ENCODE assay signal across 24 cellular contexts in the genomic region with DNA sequence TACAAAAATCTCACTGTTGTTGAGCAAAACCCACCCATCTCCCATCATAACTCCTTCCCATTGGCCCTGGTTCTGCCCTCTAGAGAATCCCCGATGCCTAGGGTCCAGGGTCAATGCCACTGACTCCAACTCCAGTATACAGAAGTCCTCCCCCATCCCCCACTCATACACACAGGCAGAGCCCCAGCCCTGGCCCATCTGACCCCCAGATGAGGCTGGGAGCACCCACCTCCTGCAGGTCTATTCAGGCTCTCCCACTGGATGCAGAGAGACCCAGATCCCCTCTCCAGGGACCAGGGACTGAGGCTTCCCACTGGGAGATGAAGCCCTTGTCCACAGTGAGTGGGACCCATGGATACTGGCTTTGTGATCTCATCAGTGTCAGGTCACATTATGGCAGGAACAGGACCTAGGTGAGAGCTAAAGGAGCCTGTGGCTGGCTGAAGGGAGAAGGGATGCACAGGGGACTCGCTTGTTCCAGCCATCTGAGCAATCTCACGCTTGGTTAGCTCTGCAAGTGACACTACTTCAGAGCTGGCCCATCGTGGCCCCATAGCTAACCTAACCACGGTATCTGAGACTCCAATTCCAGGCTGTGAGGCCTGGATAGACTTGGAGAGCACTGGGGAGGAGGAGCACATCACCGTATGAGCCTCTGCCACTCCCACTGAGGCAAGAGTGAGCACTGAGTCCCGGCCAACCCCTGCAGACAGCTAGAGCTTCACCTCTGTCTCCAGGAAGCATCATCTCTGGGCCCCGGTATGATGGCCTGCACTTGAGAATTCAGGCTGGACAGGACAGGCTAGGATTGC. TPM values are rescaled to one million over a fixed set of nuclear protein-coding genes. Genes with fewer than 3 reads are reported as not detected.
"Had no signal": no experiment of that assay in that cellular context is flagged by ENCODE, and none has a peak within 500 bp of the region (broad histone marks: within the 10 kb centered on the region; RNA-seq: fewer than 3 reads in every experiment).

No MANE protein-coding gene starts in this region.

- DNase-seq: activated B cell treated with CpG ODN at 0.5 μM for 24 hours; activated CD4-positive, alpha-beta T cell treated with anti-CD3 and anti-CD28 coated beads for 1 hour; activated CD4-positive, alpha-beta T cell treated with anti-CD3 and anti-CD28 coated beads, Interleukin-2, amount 10 ng/mL, durations not matched to agents 24 days and 14 days; activated CD4-positive, alpha-beta T cell treated with anti-CD3 and anti-CD28 coated beads, Interleukin-2, amount 50 U/mL, for 48 hours; activated CD8-positive, alpha-beta memory T cell treated with anti-CD3 and anti-CD28 coated beads, Interleukin-2, amount 10 ng/mL, durations not matched to agents 7 days and 5 days; activated effector memory CD4-positive, alpha-beta T cell treated with Interleukin-2 at 50 U/mL for 16 hours; activated naive CD4-positive, alpha-beta T cell; activated T-cell treated with anti-CD3 and anti-CD28 coated beads, Interleukin-2, amount 50 U/mL, for 24 hours; Kasumi-1; KBM-7; NCI-H1048; NCI-H146; NCI-H2029; NCI-H2107; NCI-H524 treated with DMSO at 0.1 percent for 48 hours; NCI-H748 treated with DMSO at 0.1 percent for 48 hours; T-cell; T-helper 2 cell; T1000 had no signal

- H3K36me3 ChIP-seq: cardiac muscle cell had no signal

- ATAC-seq: activated CD8-positive, alpha-beta memory T cell treated with anti-CD3 and anti-CD28 coated beads, Interleukin-2, amount 10 ng/mL, durations not matched to agents 7 days and 5 days; T-cell had no signal

- H3K27me3 ChIP-seq: cardiac muscle cell had no signal

- H3K4me3 ChIP-seq: cardiac muscle cell, SK-N-MC had no signal

- H3K27ac ChIP-seq: cardiac muscle cell, SK-N-MC had no signal

RNA-seq across cellular contexts. Expression of gene TRIM29, which starts 35.7 kb away (rescaled TPM):
- total RNA-seq: activated B cell treated with CpG ODN at 0.5 μM for 24 hours; activated CD4-positive, alpha-beta T cell treated with anti-CD3 and anti-CD28 coated beads, Interleukin-2, amount 10 ng/mL, durations not matched to agents 24 days and 14 days; activated CD8-positive, alpha-beta memory T cell treated with anti-CD3 and anti-CD28 coated beads, Interleukin-2, amount 10 ng/mL, durations not matched to agents 7 days and 5 days; activated T-helper 1 cell treated with anti-CD3 and anti-CD28 coated beads, Interleukin-12 subunit alpha, Interleukin-12 subunit beta, Interleukin-2, Interleukin-4 antibody, amounts not matched to agents 30 ng/mL and 10 ng/mL and 1 ng/mL, durations not matched to agents 14 hours and 24 hours and 36 hours; cardiac muscle cell; OCI-LY7; RPMI7951; T-cell had no signal
- polyA plus RNA-seq: cardiac muscle cell had no signal
